In the genomic region with DNA sequence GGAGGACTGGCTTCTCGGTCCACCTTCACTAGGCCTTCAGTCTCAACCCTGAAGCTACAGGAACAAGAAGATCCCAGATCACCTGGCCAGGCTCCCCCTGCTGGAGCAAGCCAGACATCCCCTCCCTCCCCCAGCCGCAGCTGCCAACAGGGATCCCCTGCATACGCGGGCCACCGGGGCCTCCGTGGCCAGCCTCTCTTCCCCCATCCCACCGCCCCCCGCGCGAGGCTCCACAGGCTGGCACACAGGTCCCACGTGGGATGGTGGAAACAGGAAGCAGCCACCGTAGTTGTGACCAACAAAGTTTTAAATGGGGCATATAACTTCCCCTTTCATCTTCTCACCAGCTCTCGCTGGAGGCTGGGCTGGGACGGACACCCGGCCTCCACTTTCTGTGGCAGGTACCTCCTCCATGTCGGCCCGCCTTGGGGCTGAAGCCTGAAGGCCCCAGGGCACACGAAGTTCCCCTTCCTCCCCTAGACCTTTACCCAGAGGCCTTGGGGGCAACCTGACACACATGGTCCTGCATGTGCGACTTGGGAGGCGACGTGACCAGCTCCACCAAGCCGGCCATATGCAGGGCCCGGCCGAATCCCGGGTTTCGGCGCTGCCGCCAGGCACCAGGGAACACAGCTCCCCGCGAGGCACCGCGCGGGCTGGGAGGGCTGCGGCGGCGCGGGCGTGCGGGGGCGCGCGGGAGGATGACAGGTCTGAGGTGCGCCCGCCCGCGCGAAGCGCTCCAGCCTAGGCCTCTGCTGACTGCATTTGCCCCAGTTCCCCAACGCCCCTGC, we compare ENCODE assay signal across 8 cellular contexts. TPM values are rescaled to one million over a fixed set of nuclear protein-coding genes. Genes with fewer than 3 reads are reported as not detected.
DNase-seq lines count a peak whose midpoint lies in the region; ATAC-seq and TF ChIP-seq lines count a peak whose summit lies in the region.

No MANE protein-coding gene starts in this region.

- H3K9ac ChIP-seq in HUES6 (ENCODE audit: low read length), result peak overlapping the region; percentile 84
- peak overlapping the region; percentile 80 for H3K9ac ChIP-seq in PC-3 (ENCODE audit: low read length)

- peak; percentile 19 for ATAC-seq in PC-3
- ATAC-seq in naive thymus-derived CD4-positive, alpha-beta T cell, result peak; percentile 20
- no peak for ATAC-seq in GM19467 (IDR thresholded peaks at IDR 0.05; ENCODE audit: unreplicated experiment)

- no peaks in the 10 kb centered on the region for H3K27me3 Mint-ChIP-seq in naive thymus-derived CD4-positive, alpha-beta T cell

- peak overlapping the region; percentile 98 for H3K4me2 ChIP-seq in PC-3 (ENCODE audit: low read length)

- peak overlapping the region; percentile 83 to 97 (median 91) for H3K4me3 Mint-ChIP-seq in naive thymus-derived CD4-positive, alpha-beta T cell

- H3K9me3 ChIP-seq in HUES6 (ENCODE audit: control insufficient read depth, insufficient read depth, low read depth, low read length) (no peaks in the 10 kb centered on the region), PC-3 (ENCODE audit: low read length) (no peaks in the 10 kb centered on the region)
- H3K9me3 ChIP-seq in naive thymus-derived CD4-positive, alpha-beta T cell (ENCODE audit: control insufficient read depth in 2 of 3, low read length in 3 of 3), result no peaks in the 10 kb centered on the region

- BruUV-seq in PC-3 (replicated peaks; lab: Mats Ljungman, UMichigan), result no TSS peak

- peak overlapping the region; percentile 84 to 99 (median 98) for H3K27ac Mint-ChIP-seq in naive thymus-derived CD4-positive, alpha-beta T cell

- peaks cover 26% of the 10 kb centered on the region for H4K20me1 ChIP-seq in PC-3 (ENCODE audit: low read length)

- peak overlapping the region; percentile 63 for H2AFZ ChIP-seq in PC-3 (ENCODE audit: low read length)

- H3K27ac ChIP-seq in HUES6 (ENCODE audit: low read depth, low read length) (no peak overlapping the region), PC-3 (ENCODE audit: low read length) (peak overlapping the region; percentile 74), substantia nigra (ENCODE audit: low read depth, low read length, poor library complexity, severe bottlenecking) (peak overlapping the region; percentile 69)
- peak overlapping the region; percentile 86 for H3K27ac ChIP-seq in naive thymus-derived CD4-positive, alpha-beta T cell (ENCODE audit: low read depth, low read length)

- H3F3A ChIP-seq in PC-3 (ENCODE audit: low read length, unreplicated experiment), result peaks cover 6% of the 10 kb centered on the region

- in situ Hi-C loops in Caki2 (cut with HindIII; ENCODE audit: low pct_unique_long_range_greater_than_20kb, low sequenced_read_pairs), result no loop called here

- peaks cover 61 to 87% (median 83%) of the 10 kb centered on the region in 7 donors for H3K4me1 Mint-ChIP-seq in naive thymus-derived CD4-positive, alpha-beta T cell

- CTCF ChIA-PET in PC-3 (lab: Charles Lee), result interaction anchor here (0.9 to 2.0 kb wide), 9 partner anchors 12 to 92 kb away, joined by 3 to 17 read pairs (median 6); partner anchors contain the start of gene PTGR2
- CTCF ChIA-PET in naive thymus-derived CD4-positive, alpha-beta T cell (lab: Charles Lee), result interaction anchor here (0.7 to 3.8 kb wide), 16 partner anchors 9 to 93 kb away, joined by 3 to 37 read pairs (median 6); partner anchors contain the start of gene PTGR2

- POLR2A ChIA-PET in PC-3 (lab: Charles Lee; ENCODE audit: unreplicated experiment), result no interaction called here
- POLR2A ChIA-PET in naive thymus-derived CD4-positive, alpha-beta T cell (lab: Charles Lee), result interaction anchor here (0.7 to 13.4 kb wide), 16 partner anchors 8 to 268 kb away, joined by 3 to 267 read pairs (median 10); partner anchors contain the start of genes PNMA1, PTGR2 and RIOX1

- DNase-seq in Caki2 (ENCODE audit: low read depth) (peak; percentile 75), PC-3 (peak; percentile 82), erythroblast (lab: John Stamatoyannopoulos, UW) (peak; percentile 79 to 88), substantia nigra (lab: John Stamatoyannopoulos, UW) (peak in 32 of 49 donors; percentile 17 to 71 (median 46))
- peak; percentile 76 for DNase-seq in activated T-cell treated with anti-CD3 and anti-CD28 coated beads, Interleukin-2, amount 50 U/mL, for 1 hour
- DNase-seq in naive thymus-derived CD4-positive, alpha-beta T cell, result peak; percentile 46 to 79 (median 60)

- peak; percentile 83 for TF ChIP-seq CTCF in PC-3 (conservative IDR thresholded peaks at IDR 0.05; ENCODE audit: low read depth, low read length)

- no peak for TF ChIP-seq POLR2A in erythroblast (IDR thresholded peaks at IDR 0.05; ENCODE audit: low read length)

- H3K36me3 Mint-ChIP-seq in naive thymus-derived CD4-positive, alpha-beta T cell, result peaks cover 0 to 28% (median 0%) of the 10 kb centered on the region in 5 donors

- peaks cover 0 to 4% (median 0%) of the 10 kb centered on the region in 11 donors for H3K9me3 Mint-ChIP-seq in naive thymus-derived CD4-positive, alpha-beta T cell

- H3K9me2 ChIP-seq in PC-3 (replicated peaks; ENCODE audit: low read length), result no peaks in the 10 kb centered on the region

- intact Hi-C loops in PC-3 (cut with micrococcal nuclease), result loop anchor here (1.0 to 2.0 kb wide), 3 partner anchors 17 to 66 kb away; no protein-coding TSS in a partner anchor
- intact Hi-C loops in naive thymus-derived CD4-positive, alpha-beta T cell (cut with micrococcal nuclease), result loop anchor here (1.0 to 10.0 kb wide), 5 partner anchors 17 to 326 kb away; partner anchors contain the start of genes ALDH6A1 (in 1 of the 2), COQ6 (in 1 of the 2), FAM161B (in 1 of the 2) and LIN52 (in 1 of the 2)

- peaks cover 91% of the 10 kb centered on the region for H3K79me2 ChIP-seq in PC-3 (ENCODE audit: low read length)

- H3K36me3 ChIP-seq in HUES6 (ENCODE audit: control insufficient read depth, insufficient read depth, low read length) (no peaks in the 10 kb centered on the region), PC-3 (ENCODE audit: low read depth, low read length) (no peaks in the 10 kb centered on the region)
- H3K36me3 ChIP-seq in naive thymus-derived CD4-positive, alpha-beta T cell (ENCODE audit: control insufficient read depth in 2 of 3, insufficient read depth in 3 of 3, low read length in 3 of 3), result no peaks in the 10 kb centered on the region

- H3K4me1 ChIP-seq in HUES6 (ENCODE audit: control insufficient read depth, insufficient read depth, low read length) (peaks cover 76% of the 10 kb centered on the region), PC-3 (ENCODE audit: insufficient read depth, low read length) (peaks cover 67% of the 10 kb centered on the region)
- H3K4me1 ChIP-seq in naive thymus-derived CD4-positive, alpha-beta T cell (ENCODE audit: control insufficient read depth in 2 of 2, insufficient read depth in 2 of 2, low read length in 2 of 2), result peaks cover 73 to 74% of the 10 kb centered on the region in 2 donors

- H3K27me3 ChIP-seq in HUES6 (ENCODE audit: control insufficient read depth, insufficient read depth, low read length) (peaks cover 15% of the 10 kb centered on the region), PC-3 (ENCODE audit: low read length) (no peaks in the 10 kb centered on the region)
- no peaks in the 10 kb centered on the region for H3K27me3 ChIP-seq in naive thymus-derived CD4-positive, alpha-beta T cell (ENCODE audit: control insufficient read depth in 2 of 2, insufficient read depth in 2 of 2, low read length in 2 of 2)

- H3K4me3 ChIP-seq in HUES6 (ENCODE audit: low read depth, low read length) (peak overlapping the region; percentile 89), PC-3 (ENCODE audit: low read length) (peak overlapping the region; percentile 93)
- peak overlapping the region; percentile 74 for H3K4me3 ChIP-seq in naive thymus-derived CD4-positive, alpha-beta T cell (ENCODE audit: low read length)

RNA-seq across cellular contexts. Expression of gene PNMA1, which starts 44.4 kb away (rescaled TPM):
- total RNA-seq in Caki2 (2014; rRNA removed; shearing (Covaris generic); ENCODE audit: low replicate concordance), result 41.4 and 45.4 TPM in 2 replicates
- 30.8 and 36.7 TPM in 2 replicates for total RNA-seq in PC-3 (2014; rRNA removed)
- total RNA-seq in naive thymus-derived CD4-positive, alpha-beta T cell, result 10 to 100 TPM; 21.6 to 40.4 (median 37.1) TPM
- 10 to 100 TPM; 43.5 to 44.0 TPM for polyA plus RNA-seq in naive thymus-derived CD4-positive, alpha-beta T cell
